In the genomic region with DNA sequence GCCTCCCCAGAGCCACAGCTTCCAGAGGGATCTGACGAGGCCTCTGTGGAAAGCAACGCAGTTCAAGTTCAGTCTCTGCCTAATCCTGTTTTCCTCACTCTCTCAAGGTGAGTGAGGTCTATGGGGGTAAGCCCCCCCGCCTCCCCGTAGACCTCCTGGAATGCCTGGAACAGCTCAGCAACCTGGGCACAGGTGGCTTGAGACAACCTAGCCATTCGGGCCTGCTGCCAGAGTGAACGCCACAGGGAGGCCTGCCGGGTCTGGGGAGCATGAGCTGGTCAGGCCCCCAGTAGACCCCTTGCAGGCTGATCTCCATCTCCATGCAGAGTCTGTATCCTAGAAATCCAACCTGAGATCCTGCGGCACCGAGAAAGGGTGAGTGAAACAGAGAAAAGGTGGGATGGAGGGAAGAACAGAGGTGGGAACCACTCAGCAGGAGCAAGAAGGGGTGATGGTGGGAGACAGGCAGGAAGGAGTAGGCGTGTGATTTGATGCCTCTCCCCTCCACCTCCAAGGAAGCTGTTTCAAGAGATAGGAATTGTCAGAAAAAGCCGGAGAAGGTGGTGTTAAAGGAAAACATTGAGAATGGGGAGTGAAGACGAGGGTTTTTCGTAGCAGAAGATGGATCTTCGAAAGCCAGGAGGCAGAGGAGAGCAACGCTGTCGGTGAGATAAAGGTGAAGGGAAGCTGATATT, we compare ENCODE assay signal across 21 cellular contexts.
DNase-seq lines count a peak whose midpoint lies in the region; ATAC-seq and TF ChIP-seq lines count a peak whose summit lies in the region.
"Had no signal": no experiment of that assay in that cellular context is flagged by ENCODE, and none has a peak within 500 bp of the region (broad histone marks: within the 10 kb centered on the region; RNA-seq: fewer than 3 reads in every experiment).

No MANE protein-coding gene starts in this region.

- peaks cover 8 to 10% of the 10 kb centered on the region in 2 experiments for H3K4me1 Mint-ChIP-seq in H9
- H3K4me1 Mint-ChIP-seq in endodermal cell: peaks cover 11% of the 10 kb centered on the region
- H3K4me1 Mint-ChIP-seq in activated T-helper 2 cell treated with anti-CD3 and anti-CD28 coated beads, Interferon-gamma antibody, Interleukin-2, Interleukin-4, amounts not matched to agents 10 μg/mL and 5 μg/mL and 100 μg/mL, durations not matched to agents 14 hours and 24 hours and 36 hours (ENCODE audit: low read depth): no peaks in the 10 kb centered on the region

- DNase-seq in H9: peak; percentile 20
- no peak for DNase-seq in endodermal cell
- DNase-seq in putamen (ENCODE audit: low spot score): peak; percentile 45
- no peak for DNase-seq in activated T-helper 2 cell treated with anti-CD3 and anti-CD28 coated beads, Interferon-gamma antibody, Interleukin-2, Interleukin-4, amounts not matched to agents 10 μg/mL and 5 μg/mL and 100 μg/mL, durations not matched to agents 14 hours and 24 hours and 36 hours (ENCODE audit: low spot score)
- DNase-seq in activated CD4-positive, alpha-beta T cell treated with anti-CD3 and anti-CD28 coated beads for 48 hours: no peak
- no peak for DNase-seq in DMS53 treated with DMSO at 0.1 percent for 48 hours (lab: John Stamatoyannopoulos, UW; ENCODE audit: unreplicated experiment)
- DNase-seq: 8988T; ACHN; AML-193; BE2C; CD4-positive, alpha-beta T cell; CD8-positive, alpha-beta memory T cell; DMS 273 treated with DMSO at 0.1 percent for 48 hours; DMS79 treated with DMSO at 0.1 percent for 48 hours; GF-D8; GOT3; HCEC 1CT had no signal

- H2BK120ac ChIP-seq in H9 (ENCODE audit: low read depth, low read length, poor library complexity, severe bottlenecking): no peak overlapping the region

- H2BK15ac ChIP-seq in H9 (ENCODE audit: low read depth, low read length): no peak overlapping the region

- H3K4me3 Mint-ChIP-seq in H9 (no peak overlapping the region), endodermal cell (no peak overlapping the region)
- H3K4me3 Mint-ChIP-seq in activated T-helper 2 cell treated with anti-CD3 and anti-CD28 coated beads, Interferon-gamma antibody, Interleukin-2, Interleukin-4, amounts not matched to agents 10 μg/mL and 5 μg/mL and 100 μg/mL, durations not matched to agents 14 hours and 24 hours and 36 hours (ENCODE audit: low read depth): no peak overlapping the region
- H3K4me3 Mint-ChIP-seq: CD14-positive monocyte; CD4-positive, alpha-beta T cell; CD8-positive, alpha-beta memory T cell had no signal

- no peak overlapping the region for H3K23ac ChIP-seq in H9 (ENCODE audit: insufficient read length, low read depth, low read length)

- H2BK20ac ChIP-seq in H9 (ENCODE audit: low read depth, low read length, poor library complexity, severe bottlenecking): no peak overlapping the region

- no peak overlapping the region for H2AFZ ChIP-seq in H9 (ENCODE audit: low read length)

- no peak overlapping the region for H4K91ac ChIP-seq in H9 (ENCODE audit: insufficient read length, low read depth, low read length)

- H3K27ac Mint-ChIP-seq in H9: no peak overlapping the region
- no peak overlapping the region for H3K27ac Mint-ChIP-seq in endodermal cell
- H3K27ac Mint-ChIP-seq in activated T-helper 2 cell treated with anti-CD3 and anti-CD28 coated beads, Interferon-gamma antibody, Interleukin-2, Interleukin-4, amounts not matched to agents 10 μg/mL and 5 μg/mL and 100 μg/mL, durations not matched to agents 14 hours and 24 hours and 36 hours: no peak overlapping the region
- H3K27ac Mint-ChIP-seq: CD14-positive monocyte; CD4-positive, alpha-beta T cell; CD8-positive, alpha-beta memory T cell had no signal

- no peak overlapping the region for H3K18ac ChIP-seq in H9 (ENCODE audit: insufficient read length, low read depth, low read length)

- peaks cover 16% of the 10 kb centered on the region; the same call in 1 of the 2 replicates for H3K27me3 ChIP-seq in H9 (ENCODE audit: insufficient read depth, low read length)
- peaks cover 34% of the 10 kb centered on the region for H3K27me3 ChIP-seq in endodermal cell (ENCODE audit: control insufficient read depth, insufficient read depth, low read length, poor library complexity, severe bottlenecking)

- H4K5ac ChIP-seq in H9 (ENCODE audit: insufficient read length, low read depth, low read length): no peak overlapping the region

- H2AK5ac ChIP-seq in H9 (ENCODE audit: insufficient read length, low read length): no peak overlapping the region

- H3K14ac ChIP-seq in H9 (ENCODE audit: insufficient read depth, low read length): no peak overlapping the region

- no peaks in the 10 kb centered on the region for H4K20me1 ChIP-seq in H9 (ENCODE audit: control insufficient read depth, insufficient read depth, insufficient read length)

- H3K9me3 ChIP-seq in H9 (ENCODE audit: control insufficient read depth, low read depth, low read length) (no peaks in the 10 kb centered on the region), endodermal cell (ENCODE audit: control insufficient read depth, low read length) (no peaks in the 10 kb centered on the region)
- H3K9me3 ChIP-seq: A549; BE2C; BLaER1 treated with 17β-estradiol and CSF1 and Interleukin-3, amounts not matched to agents 10 nM and 100 nM had no signal

- no peak overlapping the region for H2BK5ac ChIP-seq in H9 (ENCODE audit: insufficient read length, low read length)

- no peak overlapping the region for H4K8ac ChIP-seq in H9 (replicated peaks; ENCODE audit: insufficient read length, low read depth, low read length)

- no peak for TF ChIP-seq CTCF in H9 (conservative IDR thresholded peaks at IDR 0.05)
- peak; percentile 54 for TF ChIP-seq CTCF in endodermal cell (conservative IDR thresholded peaks at IDR 0.05)

- ATAC-seq in HG03378 (IDR thresholded peaks at IDR 0.05; ENCODE audit: unreplicated experiment): no peak
- ATAC-seq: A549 had no signal

- no peaks in the 10 kb centered on the region for H3K79me1 ChIP-seq in H9 (ENCODE audit: insufficient read depth, low read depth, low read length, poor library complexity, severe bottlenecking)

- H3K9me3 Mint-ChIP-seq in H9 (no peaks in the 10 kb centered on the region), endodermal cell (no peaks in the 10 kb centered on the region)
- no peaks in the 10 kb centered on the region for H3K9me3 Mint-ChIP-seq in activated T-helper 2 cell treated with anti-CD3 and anti-CD28 coated beads, Interferon-gamma antibody, Interleukin-2, Interleukin-4, amounts not matched to agents 10 μg/mL and 5 μg/mL and 100 μg/mL, durations not matched to agents 14 hours and 24 hours and 36 hours
- H3K9me3 Mint-ChIP-seq: CD4-positive, alpha-beta T cell; CD8-positive, alpha-beta memory T cell had no signal

- no peak overlapping the region for H3K9ac ChIP-seq in H9 (ENCODE audit: extremely low read depth, insufficient read length, low read length)
- H3K9ac ChIP-seq in endodermal cell (ENCODE audit: extremely low read depth, low read length, poor library complexity, severe bottlenecking): no peak overlapping the region
- H3K9ac ChIP-seq: BLaER1 treated with 17β-estradiol and CSF1 and Interleukin-3, amounts not matched to agents 10 nM and 100 nM had no signal

- H3K36me3 Mint-ChIP-seq in H9 (ENCODE audit: insufficient read depth in 1 of 3, low read depth in 3 of 3): no peaks in the 10 kb centered on the region
- H3K36me3 Mint-ChIP-seq in endodermal cell (ENCODE audit: low read depth): no peaks in the 10 kb centered on the region
- H3K36me3 Mint-ChIP-seq in activated T-helper 2 cell treated with anti-CD3 and anti-CD28 coated beads, Interferon-gamma antibody, Interleukin-2, Interleukin-4, amounts not matched to agents 10 μg/mL and 5 μg/mL and 100 μg/mL, durations not matched to agents 14 hours and 24 hours and 36 hours (ENCODE audit: low read depth): no peaks in the 10 kb centered on the region
- H3K36me3 Mint-ChIP-seq: CD8-positive, alpha-beta memory T cell had no signal

- no peaks in the 10 kb centered on the region for H3K79me2 ChIP-seq in H9 (ENCODE audit: insufficient read depth, low read length)

- H3K56ac ChIP-seq in H9 (ENCODE audit: insufficient read length, low read depth, low read length): no peak overlapping the region

- no peaks in the 10 kb centered on the region for H3K23me2 ChIP-seq in H9 (ENCODE audit: insufficient read length, low read depth, low read length, poor library complexity, severe bottlenecking)

- H3K36me3 ChIP-seq in endodermal cell (ENCODE audit: control insufficient read depth, insufficient read depth, low read length): no peaks in the 10 kb centered on the region
- H3K36me3 ChIP-seq: BE2C; BLaER1 treated with 17β-estradiol and CSF1 and Interleukin-3, amounts not matched to agents 10 nM and 100 nM had no signal

- H3K4me1 ChIP-seq in H9 (ENCODE audit: insufficient read depth, low read length): no peaks in the 10 kb centered on the region; the same call in 1 of the 2 replicates
- no peaks in the 10 kb centered on the region for H3K4me1 ChIP-seq in endodermal cell (ENCODE audit: control insufficient read depth, insufficient read depth, low read length)
- H3K4me1 ChIP-seq: A549, BE2C had no signal

- no peak overlapping the region for H3K4me2 ChIP-seq in H9 (ENCODE audit: insufficient read depth, insufficient read length, low read length)
- H3K4me2 ChIP-seq: A549 had no signal

- no peak overlapping the region for H3T11ph ChIP-seq in H9 (ENCODE audit: low read length)

- intact Hi-C loops in activated T-helper 2 cell treated with anti-CD3 and anti-CD28 coated beads, Interferon-gamma antibody, Interleukin-2, Interleukin-4, amounts not matched to agents 10 μg/mL and 5 μg/mL and 100 μg/mL, durations not matched to agents 14 hours and 24 hours and 36 hours (cut with micrococcal nuclease): no loop called here

- H3K27me3 Mint-ChIP-seq in H9 (ENCODE audit: low read depth): peaks cover 37% of the 10 kb centered on the region
- peaks cover 33% of the 10 kb centered on the region for H3K27me3 Mint-ChIP-seq in endodermal cell (ENCODE audit: insufficient read depth)
- H3K27me3 Mint-ChIP-seq in activated T-helper 2 cell treated with anti-CD3 and anti-CD28 coated beads, Interferon-gamma antibody, Interleukin-2, Interleukin-4, amounts not matched to agents 10 μg/mL and 5 μg/mL and 100 μg/mL, durations not matched to agents 14 hours and 24 hours and 36 hours (ENCODE audit: low read depth): peaks cover 19% of the 10 kb centered on the region

- H3K4me3 ChIP-seq in endodermal cell (ENCODE audit: low read length): no peak overlapping the region
- H3K4me3 ChIP-seq: A549; BLaER1 treated with 17β-estradiol and CSF1 and Interleukin-3, amounts not matched to agents 10 nM and 100 nM had no signal

- H3K27ac ChIP-seq in H9 (ENCODE audit: insufficient read length, low read depth, low read length): no peak overlapping the region
- H3K27ac ChIP-seq in endodermal cell (ENCODE audit: low read depth, low read length): no peak overlapping the region
- H3K27ac ChIP-seq: A549; BLaER1 treated with 17β-estradiol and CSF1 and Interleukin-3, amounts not matched to agents 10 nM and 100 nM had no signal

- no CpG with 5 or more reads among the region's 16 CpGs for WGBS in H9 (ENCODE audit: extremely low coverage, insufficient read length, low lambda C conversion rate)
- WGBS in endodermal cell (ENCODE audit: insufficient coverage in 1 of 2, insufficient read length in 1 of 2), 2 experiments: 89 to 90% methylated on average over 12 to 16 of the region's 16 CpGs

- H3K4ac ChIP-seq in H9 (ENCODE audit: low read depth, low read length): no peak overlapping the region

- no peak overlapping the region for H2BK12ac ChIP-seq in H9 (ENCODE audit: insufficient read length, low read depth, low read length)

Comparison
In these comparisons a context has a peak if more than half of its experiments do, and no peak if none do; other contexts are left out.
1. DNase-seq: peak in H9 (single experiment) and putamen (single experiment); none in endodermal cell (single experiment), activated T-helper 2 cell treated with anti-CD3 and anti-CD28 coated beads, Interferon-gamma antibody, Interleukin-2, Interleukin-4, amounts not matched to agents 10 μg/mL and 5 μg/mL and 100 μg/mL, durations not matched to agents 14 hours and 24 hours and 36 hours (single experiment), activated CD4-positive, alpha-beta T cell treated with anti-CD3 and anti-CD28 coated beads for 48 hours (single experiment) and DMS53 treated with DMSO at 0.1 percent for 48 hours (single experiment).